In genomic region chr9:132857031-132857430, GRCh38 we compare ENCODE assay signal across 13 cellular contexts. TPM values are rescaled to one million over a fixed set of nuclear protein-coding genes. Genes with fewer than 3 reads are reported as not detected.
DNase-seq lines count a peak whose midpoint lies in the region; ATAC-seq and TF ChIP-seq lines count a peak whose summit lies in the region.
"Had no signal": no experiment of that assay in that cellular context is flagged by ENCODE, and none has a peak within 500 bp of the region (broad histone marks: within the 10 kb centered on the region; RNA-seq: fewer than 3 reads in every experiment).

No MANE protein-coding gene starts in this region.

- WGBS in prostate gland: 46% methylated on average over 8 of the region's 8 CpGs

- H3K9me3 ChIP-seq in AG04450 (ENCODE audit: control insufficient read depth, insufficient read depth, low read length) (no peaks in the 10 kb centered on the region; the same call in 1 of the 2 replicates), NT2/D1 (ENCODE audit: insufficient read depth, low read length) (no peaks in the 10 kb centered on the region), prostate gland (no peaks in the 10 kb centered on the region)
- no peaks in the 10 kb centered on the region for H3K9me3 ChIP-seq in CD8-positive, alpha-beta memory T cell (ENCODE audit: low read length)
- H3K9me3 ChIP-seq: BE2C had no signal

- intact Hi-C loops in Right ventricle myocardium superior (cut with DNase I) (no loop called here), prostate gland (cut with DNase I) (no loop called here), natural killer cell (cut with micrococcal nuclease) (loop anchor here (2.0 kb wide), 1 partner anchor 74 kb away; no protein-coding TSS in a partner anchor)

- TF ChIP-seq CTCF in AG04450 (IDR thresholded peaks at IDR 0.05; ENCODE audit: low read depth, low read length): no peak
- TF ChIP-seq CTCF in prostate gland (IDR thresholded peaks at IDR 0.05): no peak
- no peak for TF ChIP-seq CTCF in natural killer cell (IDR thresholded peaks at IDR 0.05)

- H3K27ac Mint-ChIP-seq in CD8-positive, alpha-beta memory T cell: no peak overlapping the region
- H3K27ac Mint-ChIP-seq in natural killer cell: no peak overlapping the region
- H3K27ac Mint-ChIP-seq: activated naive CD8-positive, alpha-beta T cell treated with anti-CD3 and anti-CD28 coated beads for 36 hours; immature natural killer cell; T-cell had no signal

- peak overlapping the region; percentile 37 for H3K9ac ChIP-seq in NT2/D1 (ENCODE audit: insufficient read length, low read depth)

- H3K4me1 Mint-ChIP-seq in CD8-positive, alpha-beta memory T cell: peaks cover 0 to 6% (median 4%) of the 10 kb centered on the region in 3 donors
- H3K4me1 Mint-ChIP-seq in natural killer cell: peaks cover 4 to 9% of the 10 kb centered on the region in 2 donors
- H3K4me1 Mint-ChIP-seq: activated naive CD8-positive, alpha-beta T cell treated with anti-CD3 and anti-CD28 coated beads for 36 hours had no signal

- ATAC-seq in Right ventricle myocardium superior (ENCODE audit: poor library complexity): peak; percentile 92
- ATAC-seq in GM19397 (IDR thresholded peaks at IDR 0.05; ENCODE audit: unreplicated experiment): no peak
- ATAC-seq in natural killer cell: no peak
- ATAC-seq: T-cell had no signal

- peaks cover 10 to 40% of the 10 kb centered on the region in 2 donors for H3K27me3 Mint-ChIP-seq in CD8-positive, alpha-beta memory T cell
- peaks cover 0 to 5% of the 10 kb centered on the region in 2 donors for H3K27me3 Mint-ChIP-seq in natural killer cell (ENCODE audit: low read depth in 2 of 2)
- H3K27me3 Mint-ChIP-seq: activated naive CD8-positive, alpha-beta T cell treated with anti-CD3 and anti-CD28 coated beads for 36 hours had no signal

- no peaks in the 10 kb centered on the region for H3K36me3 ChIP-seq in NT2/D1 (ENCODE audit: insufficient read depth, insufficient read length, low read length)
- no peaks in the 10 kb centered on the region for H3K36me3 ChIP-seq in prostate gland
- H3K36me3 ChIP-seq in CD8-positive, alpha-beta memory T cell (ENCODE audit: insufficient read depth, low read length): no peaks in the 10 kb centered on the region
- H3K36me3 ChIP-seq: BE2C had no signal

- no peaks in the 10 kb centered on the region for H3K9me3 Mint-ChIP-seq in CD8-positive, alpha-beta memory T cell
- H3K9me3 Mint-ChIP-seq in natural killer cell: no peaks in the 10 kb centered on the region
- H3K9me3 Mint-ChIP-seq: activated naive CD8-positive, alpha-beta T cell treated with anti-CD3 and anti-CD28 coated beads for 36 hours; immature natural killer cell; T-cell had no signal

- POLR2A ChIA-PET in AG04450 (lab: Yijun Ruan, JAX): interaction anchor here (0.6 kb wide), 1 partner anchor 447 kb away, joined by 3 read pairs; the partner anchor contains the start of gene CFAP77
- POLR2A ChIA-PET in CD8-positive, alpha-beta memory T cell (lab: Charles Lee): no interaction called here

- H3K36me3 Mint-ChIP-seq in CD8-positive, alpha-beta memory T cell: no peaks in the 10 kb centered on the region
- H3K36me3 Mint-ChIP-seq in natural killer cell: no peaks in the 10 kb centered on the region
- H3K36me3 Mint-ChIP-seq: activated naive CD8-positive, alpha-beta T cell treated with anti-CD3 and anti-CD28 coated beads for 36 hours; immature natural killer cell; T-cell had no signal

- CTCF ChIA-PET in AG04450 (lab: Charles Lee): interaction anchor here (0.6 to 0.9 kb wide), 2 partner anchors 11 to 90 kb away, joined by 6 to 9 read pairs; no protein-coding TSS in a partner anchor
- CTCF ChIA-PET in CD8-positive, alpha-beta memory T cell (lab: Charles Lee): no interaction called here

- H3K4me3 ChIP-seq in AG04450 (ENCODE audit: low read depth, low read length) (no peak overlapping the region), NT2/D1 (ENCODE audit: insufficient read length, low read depth) (no peak overlapping the region), prostate gland (no peak overlapping the region)
- no peak overlapping the region for H3K4me3 ChIP-seq in CD8-positive, alpha-beta memory T cell (ENCODE audit: low read length)

- TF ChIP-seq POLR2A in prostate gland (IDR thresholded peaks at IDR 0.05): no peak

- no peak overlapping the region for H3K4me3 Mint-ChIP-seq in CD8-positive, alpha-beta memory T cell
- H3K4me3 Mint-ChIP-seq in natural killer cell: no peak overlapping the region
- H3K4me3 Mint-ChIP-seq: activated naive CD8-positive, alpha-beta T cell treated with anti-CD3 and anti-CD28 coated beads for 36 hours; immature natural killer cell; T-cell had no signal

- peaks cover 37% of the 10 kb centered on the region for H3K27me3 ChIP-seq in AG04450 (ENCODE audit: control insufficient read depth, insufficient read depth, low read length)
- no peaks in the 10 kb centered on the region for H3K27me3 ChIP-seq in NT2/D1 (ENCODE audit: insufficient read depth, insufficient read length)
- H3K27me3 ChIP-seq in prostate gland (replicated peaks; ENCODE audit: insufficient read depth): no peaks in the 10 kb centered on the region
- no peaks in the 10 kb centered on the region for H3K27me3 ChIP-seq in CD8-positive, alpha-beta memory T cell (ENCODE audit: insufficient read depth, low read length, poor library complexity, severe bottlenecking)
- H3K27me3 ChIP-seq: BE2C had no signal

- in situ Hi-C loops in KBM-7 (cut with MboI; ENCODE audit: low pct_unique_long_range_greater_than_20kb, low sequenced_read_pairs): no loop called here

- DNase-seq in AG04450 (ENCODE audit: low read depth, low spot score) (peak; percentile 41), NT2/D1 (ENCODE audit: low read depth, low spot score) (no peak), Right ventricle myocardium superior (peak; percentile 61), prostate gland (ENCODE audit: low spot score) (peak; percentile 6), KBM-7 (no peak), natural killer cell (no peak)
- DNase-seq in CD8-positive, alpha-beta memory T cell: no peak
- DNase-seq: activated naive CD8-positive, alpha-beta T cell treated with anti-CD3 and anti-CD28 coated beads for 36 hours; BE2C; immature natural killer cell; NCI-H1105; T-cell had no signal

- H3K4me1 ChIP-seq in NT2/D1 (ENCODE audit: insufficient read depth, insufficient read length) (peaks cover 23% of the 10 kb centered on the region), prostate gland (replicated peaks) (peaks cover 8% of the 10 kb centered on the region)
- no peaks in the 10 kb centered on the region for H3K4me1 ChIP-seq in CD8-positive, alpha-beta memory T cell (ENCODE audit: insufficient read depth, low read length)
- H3K4me1 ChIP-seq: BE2C had no signal

- H3K27ac ChIP-seq in AG04450 (ENCODE audit: low read depth, low read length) (peak overlapping the region; percentile 31), prostate gland (no peak overlapping the region)
- H3K27ac ChIP-seq in CD8-positive, alpha-beta memory T cell (ENCODE audit: low read depth, low read length): no peak overlapping the region

RNA-seq across cellular contexts. Expression of gene AK8, which starts 21.1 kb away (rescaled TPM):
- 0.14 and 0.15 TPM in 2 replicates for polyA plus RNA-seq in AG04450 (2011; rRNA removed)
- polyA minus RNA-seq in AG04450 (2011; rRNA and poly(A)+ RNA removed): 0.41 and 0.52 TPM in 2 replicates
- total RNA-seq in Right ventricle myocardium superior: 0.22 TPM
- 1 to 10 TPM; 3.3 to 4.1 TPM for total RNA-seq in prostate gland
- total RNA-seq in CD8-positive, alpha-beta memory T cell: not detected
- polyA plus RNA-seq in CD8-positive, alpha-beta memory T cell: not detected
- total RNA-seq in natural killer cell: under 1 TPM; 0.14 to 0.21 (median 0.18) TPM
- total RNA-seq: T-cell had no signal

RNA-seq across cellular contexts. Expression of gene SPACA9, which starts 21.7 kb away (rescaled TPM):
- 3.3 and 3.6 TPM in 2 replicates for polyA plus RNA-seq in AG04450 (2011; rRNA removed)
- 3.5 and 6.7 TPM in 2 replicates for polyA minus RNA-seq in AG04450 (2011; rRNA and poly(A)+ RNA removed)
- total RNA-seq in Right ventricle myocardium superior (3.5 TPM), prostate gland (10 to 100 TPM in 1 of 2 donors, 1 to 10 TPM in 1; 5.7 to 16.5 TPM), natural killer cell (1 to 10 TPM; 1.1 to 1.6 (median 1.4) TPM)
- 1 to 10 TPM; 2.6 to 2.8 TPM for total RNA-seq in CD8-positive, alpha-beta memory T cell
- 1.4 TPM for polyA plus RNA-seq in CD8-positive, alpha-beta memory T cell

Comparison
In these comparisons a context has a peak if more than half of its experiments do, and no peak if none do; other contexts are left out.
1. DNase-seq: peak in AG04450 (single experiment), Right ventricle myocardium superior (single experiment) and prostate gland (single experiment); none in NT2/D1 (single experiment), CD8-positive, alpha-beta memory T cell (0 of 5), KBM-7 (single experiment) and natural killer cell (single experiment).